Comparison of ENCODE assay signal across 24 cellular contexts in the genomic region with DNA sequence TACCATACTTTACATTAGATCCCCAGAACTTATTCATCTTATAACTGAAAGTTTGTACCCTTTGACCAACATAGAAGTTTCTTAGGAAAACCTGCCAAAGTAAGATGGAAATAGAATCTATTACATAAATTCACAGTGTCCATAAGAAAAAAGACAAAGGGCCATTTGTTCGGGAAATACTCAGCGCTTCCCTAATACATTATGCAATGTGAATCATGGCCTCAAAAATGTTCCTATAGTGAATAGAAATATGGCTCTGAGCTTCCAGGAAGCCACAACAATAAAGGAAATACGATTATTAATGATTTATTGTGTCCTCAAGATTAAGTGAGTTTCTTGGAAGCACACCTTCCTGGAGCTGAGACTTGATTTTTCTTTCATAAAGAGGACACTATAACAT. TPM values are rescaled to one million over a fixed set of nuclear protein-coding genes. Genes with fewer than 3 reads are reported as not detected.
"Had no signal": no experiment of that assay in that cellular context is flagged by ENCODE, and none has a peak within 500 bp of the region (broad histone marks: within the 10 kb centered on the region; RNA-seq: fewer than 3 reads in every experiment).

No MANE protein-coding gene starts in this region.

- H3K9me3 ChIP-seq: colonic mucosa, heart left ventricle, right atrium auricular region, spleen, tibial nerve had no signal

- DNase-seq: activated B cell treated with CpG ODN at 0.5 μM for 24 hours; activated CD8-positive, alpha-beta memory T cell treated with anti-CD3 and anti-CD28 coated beads, Interleukin-2, amount 10 ng/mL, durations not matched to agents 7 days and 5 days; activated CD8-positive, alpha-beta T cell treated with anti-CD3 and anti-CD28 coated beads, Interleukin-2, amount 10 ng/mL, durations not matched to agents 7 days and 5 days; activated naive CD4-positive, alpha-beta T cell; activated T-cell treated with anti-CD3 and anti-CD28 coated beads, Interleukin-2, amount 50 U/mL, for 48 hours; colonic mucosa; dorsolateral prefrontal cortex; effector memory CD4-positive, alpha-beta T cell; erythroblast; heart left ventricle; hypothalamus; immature natural killer cell; kidney; natural killer cell; occipital lobe; spleen; stimulated activated naive CD4-positive, alpha-beta T cell treated with Interleukin-2 at 50 U/mL for 16 hours; T-helper 1 cell had no signal

- H3K9ac ChIP-seq: neural progenitor cell, parathyroid adenoma had no signal

- H3K4me2 ChIP-seq: neural progenitor cell had no signal

- H3K4me3 ChIP-seq: colonic mucosa, dorsolateral prefrontal cortex, heart left ventricle, neural progenitor cell, right atrium auricular region, spleen, tibial nerve had no signal

- H3K79me2 ChIP-seq: parathyroid adenoma had no signal

- ATAC-seq: activated CD8-positive, alpha-beta memory T cell treated with anti-CD3 and anti-CD28 coated beads, Interleukin-2, amount 10 ng/mL, durations not matched to agents 7 days and 5 days; activated CD8-positive, alpha-beta T cell treated with anti-CD3 and anti-CD28 coated beads, Interleukin-2, amount 10 ng/mL, durations not matched to agents 7 days and 5 days; activated naive CD4-positive, alpha-beta T cell treated with anti-CD3 and anti-CD28 coated beads, Interleukin-2, amount 50 U/mL, for 72 hours; heart left ventricle; natural killer cell had no signal

- H3K36me3 ChIP-seq: colonic mucosa, neural progenitor cell, right atrium auricular region, spleen had no signal

- H2AFZ ChIP-seq: neural progenitor cell, parathyroid adenoma had no signal

- H3K4me1 ChIP-seq: colonic mucosa, spleen had no signal

- H3K27me3 ChIP-seq: colonic mucosa, dorsolateral prefrontal cortex, heart left ventricle, neural progenitor cell, right atrium auricular region, spleen, tibial nerve had no signal

- H3K27ac ChIP-seq: colonic mucosa, neural progenitor cell, parathyroid adenoma, right atrium auricular region, spleen, tibial nerve had no signal

RNA-seq across cellular contexts. Expression of a gene that starts 51.5 kb away (rescaled TPM):
- total RNA-seq: activated CD8-positive, alpha-beta memory T cell treated with anti-CD3 and anti-CD28 coated beads, Interleukin-2, amount 10 ng/mL, durations not matched to agents 7 days and 5 days; activated CD8-positive, alpha-beta T cell treated with anti-CD3 and anti-CD28 coated beads, Interleukin-2, amount 10 ng/mL, durations not matched to agents 7 days and 5 days; activated T-helper 2 cell treated with anti-CD3 and anti-CD28 coated beads, Interferon-gamma antibody, Interleukin-2, Interleukin-4, amounts not matched to agents 10 μg/mL and 5 μg/mL and 100 μg/mL, durations not matched to agents 14 hours and 24 hours and 36 hours; natural killer cell had no signal
- polyA plus RNA-seq: immature natural killer cell had no signal
